In genomic region chr1:206356310-206356709, GRCh38 we compare ENCODE assay signal across 8 cellular contexts.
DNase-seq lines count a peak whose midpoint lies in the region; ATAC-seq, FAIRE-seq and TF ChIP-seq lines count a peak whose summit lies in the region.
"Not testable (repeated sequence)": the region's sequence is repeated elsewhere in the genome, so short reads cannot be mapped to it uniquely, and the experiment has no call there.

No MANE protein-coding gene starts in this region.

- peak overlapping the region; percentile 70 for H3K27ac Mint-ChIP-seq in activated CD8-positive, alpha-beta T cell treated with anti-CD3 and anti-CD28 coated beads for 36 hours

- not testable (repeated sequence) for H3K36me3 Mint-ChIP-seq in activated CD8-positive, alpha-beta T cell treated with anti-CD3 and anti-CD28 coated beads for 36 hours (ENCODE audit: low read depth)

- BruUV-seq in PC-3 (replicated peaks; lab: Mats Ljungman, UMichigan); GM12878 (replicated peaks; lab: Mats Ljungman, UMichigan): not testable (repeated sequence)

- not testable (repeated sequence) for H4K20me1 ChIP-seq in PC-3 (ENCODE audit: low read length); GM12878 (ENCODE audit: control insufficient read depth, insufficient read depth)

- in situ Hi-C loops in GM12878 (cut with MboI): not testable (repeated sequence)

- not testable (repeated sequence) for H3K4ac ChIP-seq in trophoblast cell (ENCODE audit: low read depth, low read length)

- TF ChIP-seq RAD21 in GM12878 (IDR thresholded peaks at IDR 0.05; ENCODE audit: insufficient read depth, low read depth, low read length): not testable (repeated sequence)

- H3K4me1 Mint-ChIP-seq in activated CD8-positive, alpha-beta T cell treated with anti-CD3 and anti-CD28 coated beads for 36 hours (ENCODE audit: low read depth): not testable (repeated sequence)

- not testable (repeated sequence) for H3K18ac ChIP-seq in trophoblast cell (ENCODE audit: low read length)

- not testable (repeated sequence) for H3K4me1 ChIP-seq in PC-3 (ENCODE audit: insufficient read depth, low read length); GM12878 (ENCODE audit: control insufficient read depth, insufficient read depth, low read length); trophoblast cell (ENCODE audit: control insufficient read depth in 1 of 2, insufficient read depth in 2 of 2, low read length in 2 of 2)

- H3K27me3 Mint-ChIP-seq in activated CD8-positive, alpha-beta T cell treated with anti-CD3 and anti-CD28 coated beads for 36 hours: not testable (repeated sequence)

- ATAC-seq in GM19463 (IDR thresholded peaks at IDR 0.05; ENCODE audit: unreplicated experiment): peak; percentile 72
- ATAC-seq in HG03342 (IDR thresholded peaks at IDR 0.05; ENCODE audit: unreplicated experiment): peak; percentile 60
- peak; percentile 79 for ATAC-seq in PC-3
- peak; percentile 88 for ATAC-seq in activated CD8-positive, alpha-beta T cell treated with anti-CD3 and anti-CD28 coated beads for 36 hours
- peak; percentile 83 for ATAC-seq in GM12878

- H3F3A ChIP-seq in PC-3 (ENCODE audit: low read length, unreplicated experiment): not testable (repeated sequence)

- DNase-seq in BJ (ENCODE audit: low read depth): peak; percentile 4
- peak; percentile 62 for DNase-seq in PC-3
- peak; percentile 41 for DNase-seq in activated CD8-positive, alpha-beta T cell treated with anti-CD3 and anti-CD28 coated beads for 36 hours
- not testable (repeated sequence) for DNase-seq in GM12878 (ENCODE audit: low read depth, low spot score)
- DNase-seq in fibroblast of villous mesenchyme (ENCODE audit: low read depth): peak; percentile 16
- peak; percentile 0 to 26 for DNase-seq in trophoblast cell

- not testable (repeated sequence) for H3K4me3 ChIP-seq in BJ (ENCODE audit: low read depth, low read length); PC-3 (ENCODE audit: low read length); GM12878; fibroblast of villous mesenchyme (ENCODE audit: low read depth, low read length); trophoblast cell (ENCODE audit: low read depth, low read length)

- not testable (repeated sequence) for H4K91ac ChIP-seq in trophoblast cell (ENCODE audit: low read depth, low read length)

- SMC1A ChIA-PET in GM12878 (lab: Charles Lee; ENCODE audit: uncharacterized antibody, unreplicated experiment): not testable (repeated sequence)

- intact Hi-C loops in PC-3 (cut with micrococcal nuclease); activated CD8-positive, alpha-beta T cell treated with anti-CD3 and anti-CD28 coated beads for 36 hours (cut with micrococcal nuclease); GM12878 (cut with micrococcal nuclease; ENCODE audit: unreplicated experiment): not testable (repeated sequence)

- H3K9me2 ChIP-seq in PC-3 (replicated peaks; ENCODE audit: low read length): not testable (repeated sequence)

- H2AK5ac ChIP-seq in trophoblast cell (ENCODE audit: low read length): not testable (repeated sequence)

- CTCF ChIA-PET in BJ (lab: Yijun Ruan, JAX); PC-3 (lab: Charles Lee); activated CD8-positive, alpha-beta T cell treated with anti-CD3 and anti-CD28 coated beads for 36 hours (lab: Charles Lee); GM12878 (lab: Yijun Ruan, JAX): not testable (repeated sequence)

- not testable (repeated sequence) for H3K27me3 ChIP-seq in BJ (ENCODE audit: control insufficient read depth, insufficient read depth, low read length); PC-3 (ENCODE audit: low read length); GM12878 (replicated peaks in 1 of 2; ENCODE audit: control insufficient read depth in 2 of 2, insufficient read depth in 2 of 2, low read length in 1 of 2); trophoblast cell (ENCODE audit: insufficient read depth, low read length)

- TF ChIP-seq POLR2A in GM12878 (IDR thresholded peaks at IDR 0.05; ENCODE audit: low read depth, low read length): not testable (repeated sequence)

- H3K79me2 ChIP-seq in PC-3 (ENCODE audit: low read length); GM12878 (ENCODE audit: control insufficient read depth, insufficient read depth, low read length); trophoblast cell (ENCODE audit: control insufficient read depth, insufficient read depth, low read length, poor library complexity): not testable (repeated sequence)

- TF ChIP-seq EP300 in GM12878 (IDR thresholded peaks at IDR 0.05; ENCODE audit: borderline replicate concordance in 1 of 2, control insufficient read depth in 1 of 2, low read depth in 2 of 2, low read length in 2 of 2): not testable (repeated sequence)

- POLR2A ChIA-PET in BJ (lab: Charles Lee); PC-3 (lab: Charles Lee; ENCODE audit: unreplicated experiment); activated CD8-positive, alpha-beta T cell treated with anti-CD3 and anti-CD28 coated beads for 36 hours (lab: Charles Lee); GM12878 (lab: Charles Lee): not testable (repeated sequence)

- not testable (repeated sequence) for H3K4me3 Mint-ChIP-seq in activated CD8-positive, alpha-beta T cell treated with anti-CD3 and anti-CD28 coated beads for 36 hours

- FAIRE-seq in GM12878 (lab: Jason Lieb, UNC): not testable (repeated sequence)

- H3K79me1 ChIP-seq in trophoblast cell (ENCODE audit: low read length): not testable (repeated sequence)

- not testable (repeated sequence) for TF ChIP-seq CTCF in BJ (IDR thresholded peaks at IDR 0.05; ENCODE audit: insufficient read depth, low read depth, low read length); PC-3 (conservative IDR thresholded peaks at IDR 0.05; ENCODE audit: low read depth, low read length); activated CD8-positive, alpha-beta T cell treated with anti-CD3 and anti-CD28 coated beads for 36 hours (IDR thresholded peaks at IDR 0.05); GM12878 (IDR thresholded peaks at IDR 0.05 in 2 of 3, conservative IDR thresholded peaks at IDR 0.05 in 1 of 3; ENCODE audit: control insufficient read depth in 2 of 3, extremely low read depth in 1 of 3, insufficient read depth in 1 of 3, low read depth in 3 of 3, low read length in 3 of 3); fibroblast of villous mesenchyme (IDR thresholded peaks at IDR 0.05; ENCODE audit: insufficient read depth, low read depth, low read length)

- not testable (repeated sequence) for H3K27ac ChIP-seq in PC-3 (ENCODE audit: low read length); GM12878 (ENCODE audit: control insufficient read depth, insufficient read depth); trophoblast cell (ENCODE audit: low read depth, low read length)

- not testable (repeated sequence) for H4K8ac ChIP-seq in trophoblast cell (ENCODE audit: low read depth, low read length)

- not testable (repeated sequence) for H3K36me3 ChIP-seq in BJ (ENCODE audit: control insufficient read depth, insufficient read depth, low read length); PC-3 (ENCODE audit: low read depth, low read length); GM12878 (ENCODE audit: control insufficient read depth in 2 of 2, insufficient read depth in 2 of 2, low read length in 1 of 2); trophoblast cell (ENCODE audit: control insufficient read depth in 1 of 2, insufficient read depth in 2 of 2, low read length in 2 of 2)

- H3K9me3 ChIP-seq in PC-3 (ENCODE audit: low read length); GM12878 (replicated peaks; ENCODE audit: control insufficient read depth, insufficient read depth, low read length); trophoblast cell (ENCODE audit: insufficient read depth, low read depth, low read length): not testable (repeated sequence)

- not testable (repeated sequence) for H2BK12ac ChIP-seq in trophoblast cell (ENCODE audit: low read length)

- H3K9me3 Mint-ChIP-seq in activated CD8-positive, alpha-beta T cell treated with anti-CD3 and anti-CD28 coated beads for 36 hours: not testable (repeated sequence)

- H2BK120ac ChIP-seq in trophoblast cell (ENCODE audit: insufficient read depth, low read length, poor library complexity): not testable (repeated sequence)

- not testable (repeated sequence) for H3K4me2 ChIP-seq in PC-3 (ENCODE audit: low read length); GM12878 (ENCODE audit: control insufficient read depth, insufficient read depth); trophoblast cell (ENCODE audit: low read length)

- not testable (repeated sequence) for H3K9ac ChIP-seq in PC-3 (ENCODE audit: low read length); GM12878 (ENCODE audit: control insufficient read depth, insufficient read depth, low read length); trophoblast cell (ENCODE audit: low read length)

- not testable (repeated sequence) for H4K12ac ChIP-seq in trophoblast cell (ENCODE audit: low read depth, low read length)

- not testable (repeated sequence) for H2BK5ac ChIP-seq in trophoblast cell (ENCODE audit: low read depth, low read length, poor library complexity)

- H2AFZ ChIP-seq in PC-3 (ENCODE audit: low read length); GM12878 (ENCODE audit: control insufficient read depth, low read depth, low read length); trophoblast cell (ENCODE audit: insufficient read depth, low read length, poor library complexity): not testable (repeated sequence)

- not testable (repeated sequence) for H3K14ac ChIP-seq in trophoblast cell (ENCODE audit: low read length)

- H3K23ac ChIP-seq in trophoblast cell (ENCODE audit: low read length): not testable (repeated sequence)

- RAD21 ChIA-PET in GM12878 (lab: Charles Lee; ENCODE audit: unreplicated experiment): not testable (repeated sequence)
